Comparison of ENCODE assay signal across 25 cellular contexts in the genomic region with DNA sequence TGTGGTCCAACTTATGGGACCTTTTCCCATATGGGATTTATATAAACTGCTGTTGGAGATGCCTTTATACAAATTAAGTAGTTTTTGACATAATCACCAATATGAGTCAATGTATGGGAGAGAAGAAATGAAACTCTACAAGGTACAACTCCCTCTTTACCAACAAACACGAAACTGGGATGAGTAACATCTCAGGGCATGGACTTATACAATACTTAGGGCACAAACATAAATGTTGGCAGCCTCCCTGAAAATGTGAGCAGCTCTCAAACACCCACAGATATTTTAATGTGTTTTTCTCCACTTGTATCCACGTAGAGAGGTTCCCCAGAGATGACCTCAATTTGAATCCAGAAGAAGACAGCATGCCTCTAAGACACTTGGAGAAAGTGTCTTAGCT.
"Had no signal": no experiment of that assay in that cellular context is flagged by ENCODE, and none has a peak within 500 bp of the region (broad histone marks: within the 10 kb centered on the region; RNA-seq: fewer than 3 reads in every experiment).

No MANE protein-coding gene starts in this region.

- H3K27me3 ChIP-seq: brain microvascular endothelial cell, Peyer's patch had no signal

- H3K4me3 ChIP-seq: Peyer's patch had no signal

- ATAC-seq: activated T-helper 17 cell treated with anti-CD3 and anti-CD28 coated beads, Interleukin-2, amount 50 U/mL, for 72 hours; T-helper 17 cell had no signal

- H3K4me1 ChIP-seq: Peyer's patch had no signal

- H3K36me3 ChIP-seq: brain microvascular endothelial cell, Peyer's patch had no signal

- DNase-seq: activated B cell treated with CpG ODN at 0.5 μM for 24 hours; activated CD4-positive, alpha-beta memory T cell treated with anti-CD3 and anti-CD28 coated beads for 36 hours; activated CD4-positive, alpha-beta T cell treated with anti-CD3 and anti-CD28 coated beads for 1 hour; activated CD4-positive, alpha-beta T cell treated with anti-CD3 and anti-CD28 coated beads, Interleukin-2, amount 10 ng/mL, durations not matched to agents 7 days and 5 days; activated CD8-positive, alpha-beta memory T cell treated with anti-CD3 and anti-CD28 coated beads for 24 hours; activated gamma-delta T cell; activated naive CD4-positive, alpha-beta T cell treated with anti-CD3 and anti-CD28 coated beads for 36 hours; activated T-cell treated with anti-CD3 and anti-CD28 coated beads for 4 hours; activated T-cell treated with anti-CD3 and anti-CD28 coated beads, Interleukin-2, amount 50 U/mL, for 48 hours; amygdala; brain microvascular endothelial cell; caudate nucleus; Karpas-422; MM.1S; NCI-H1105; NCI-H146; NCI-H187 treated with DMSO at 0.1 percent for 48 hours; NCI-H2081 treated with DMSO at 0.1 percent for 48 hours; NCI-H446; NCI-H524; Peyer's patch; SIG-M5; T-helper 17 cell; T-helper 9 cell had no signal

- H3K27ac ChIP-seq: brain microvascular endothelial cell, Peyer's patch had no signal

- H3K9me3 ChIP-seq: Peyer's patch had no signal
